21 cellular contexts compared by ENCODE assay signal in genomic region chr2:69111036-69111435, GRCh38.
"Had no signal": no experiment of that assay in that cellular context is flagged by ENCODE, and none has a peak within 500 bp of the region (broad histone marks: within the 10 kb centered on the region; RNA-seq: fewer than 3 reads in every experiment).

No MANE protein-coding gene starts in this region.

- H3K27me3 ChIP-seq: adrenal gland, neutrophil, right atrium auricular region, testis, uterus had no signal

- H3K36me3 ChIP-seq: adrenal gland, neutrophil, right atrium auricular region, uterus had no signal

- H3K4me3 ChIP-seq: adrenal gland, psoas muscle, right atrium auricular region, testis, uterus had no signal

- H3K4me1 ChIP-seq: adrenal gland, psoas muscle, testis, uterus had no signal

- H3K36me3 Mint-ChIP-seq: activated naive CD8-positive, alpha-beta T cell treated with anti-CD3 and anti-CD28 coated beads for 36 hours had no signal

- H3K27me3 Mint-ChIP-seq: type B pancreatic cell had no signal

- H3K9me3 ChIP-seq: adrenal gland, neutrophil, psoas muscle, right atrium auricular region, testis, uterus had no signal

- H3K27ac Mint-ChIP-seq: activated naive CD4-positive, alpha-beta T cell treated with anti-CD3 and anti-CD28 coated beads for 36 hours; activated naive CD8-positive, alpha-beta T cell treated with anti-CD3 and anti-CD28 coated beads for 36 hours; nephron progenitor cell; type B pancreatic cell had no signal

- H3K27ac ChIP-seq: adrenal gland, neutrophil, psoas muscle, right atrium auricular region, testis had no signal

- ATAC-seq: psoas muscle; stimulated activated naive CD8-positive, alpha-beta T cell treated with anti-CD3 and anti-CD28 coated beads, Interleukin-15, Interleukin-2, amounts not matched to agents 100 U/mL and 50 U/mL, for 24 hours had no signal

- H3K9me3 Mint-ChIP-seq: activated naive CD4-positive, alpha-beta T cell treated with anti-CD3 and anti-CD28 coated beads for 36 hours; activated naive CD8-positive, alpha-beta T cell treated with anti-CD3 and anti-CD28 coated beads for 36 hours; nephron progenitor cell; type B pancreatic cell had no signal

- H3K4me3 Mint-ChIP-seq: activated naive CD4-positive, alpha-beta T cell treated with anti-CD3 and anti-CD28 coated beads for 36 hours; activated naive CD8-positive, alpha-beta T cell treated with anti-CD3 and anti-CD28 coated beads for 36 hours; nephron progenitor cell; type B pancreatic cell had no signal

- DNase-seq: activated CD4-positive, alpha-beta T cell treated with anti-CD3 and anti-CD28 coated beads for 4 hours; activated CD4-positive, alpha-beta T cell treated with anti-CD3 and anti-CD28 coated beads, Interleukin-2, amount 50 U/mL, for 48 hours; activated CD8-positive, alpha-beta memory T cell treated with anti-CD3 and anti-CD28 coated beads for 24 hours; activated effector memory CD4-positive, alpha-beta T cell treated with anti-CD3 and anti-CD28 coated beads, Interleukin-2, amount 50 U/mL, for 16 hours; activated naive CD4-positive, alpha-beta T cell treated with anti-CD3 and anti-CD28 coated beads for 36 hours; activated naive CD8-positive, alpha-beta T cell treated with anti-CD3 and anti-CD28 coated beads for 36 hours; adrenal gland; caudate nucleus; dermis blood vessel endothelial cell; effector CD4-positive, alpha-beta T cell; foreskin melanocyte; mammary epithelial cell; nephron progenitor cell; psoas muscle; stimulated activated CD4-positive, alpha-beta T cell treated with anti-CD3 and anti-CD28 coated beads, Interleukin-2, amount 100 ng/mL, for 48 hours; stimulated activated naive CD8-positive, alpha-beta T cell treated with anti-CD3 and anti-CD28 coated beads, Interleukin-15, Interleukin-2, amounts not matched to agents 100 U/mL and 50 U/mL, for 24 hours; testis; uterus had no signal

- H3K4me1 Mint-ChIP-seq: activated naive CD8-positive, alpha-beta T cell treated with anti-CD3 and anti-CD28 coated beads for 36 hours; nephron progenitor cell had no signal
